ENCODE assay signal across 8 cellular contexts in genomic region chr4:170025523-170026252, GRCh38. TPM values are rescaled to one million over a fixed set of nuclear protein-coding genes. Genes with fewer than 3 reads are reported as not detected.
A peak's percentile ranks its signal among the peaks of the same experiment; 100 is the strongest.
DNase-seq lines count a peak whose midpoint lies in the region; TF ChIP-seq lines count a peak whose summit lies in the region.

No MANE protein-coding gene starts in this region.

- no peak for TF ChIP-seq CTCF in left ventricle myocardium inferior (IDR thresholded peaks at IDR 0.05; ENCODE audit: borderline replicate concordance)
- no peak for TF ChIP-seq CTCF in prostate gland (IDR thresholded peaks at IDR 0.05)

- no peak overlapping the region; the same call in 1 of the 2 replicates for H3K27ac ChIP-seq in HUES6 (ENCODE audit: low read depth, low read length)
- peak overlapping the region; percentile 93 for H3K27ac ChIP-seq in left ventricle myocardium inferior (replicated peaks)
- H3K27ac ChIP-seq in prostate gland: peak overlapping the region; percentile 38 to 87

- H3K9ac ChIP-seq in HUES6 (ENCODE audit: low read length): peak overlapping the region; percentile 88

- H3K27me3 ChIP-seq in HUES6 (ENCODE audit: control insufficient read depth, insufficient read depth, low read length) (peaks cover 33% of the 10 kb centered on the region), left ventricle myocardium inferior (ENCODE audit: low read depth) (no peaks in the 10 kb centered on the region), prostate gland (replicated peaks; ENCODE audit: insufficient read depth) (no peaks in the 10 kb centered on the region)

- H3K4me3 ChIP-seq in HUES6 (ENCODE audit: low read depth, low read length) (peak overlapping the region; percentile 97), left ventricle myocardium inferior (peak overlapping the region; percentile 99), prostate gland (peak overlapping the region; percentile 77 to 89)

- H3K9me3 ChIP-seq in HUES6 (ENCODE audit: control insufficient read depth, insufficient read depth, low read depth, low read length) (no peaks in the 10 kb centered on the region), left ventricle myocardium inferior (replicated peaks) (no peaks in the 10 kb centered on the region), prostate gland (no peaks in the 10 kb centered on the region)

- peak; percentile 24 for DNase-seq in activated naive CD4-positive, alpha-beta T cell treated with anti-CD3 and anti-CD28 coated beads, Interleukin-2, amount 50 U/mL, for 16 hours
- DNase-seq in left ventricle myocardium inferior (no peak), prostate gland (ENCODE audit: low spot score) (peak; percentile 8), NCI-H2081 treated with DMSO at 0.1 percent for 48 hours (lab: John Stamatoyannopoulos, UW) (no peak), NCI-H524 (lab: John Stamatoyannopoulos, UW) (no peak), NCI-H187 (lab: John Stamatoyannopoulos, UW) (no peak), NCI-H146 (lab: John Stamatoyannopoulos, UW) (no peak)

- no peak for TF ChIP-seq POLR2A in prostate gland (IDR thresholded peaks at IDR 0.05)

- 7% methylated on average over 53 of the region's 74 CpGs for WGBS in prostate gland

- H3K36me3 ChIP-seq in HUES6 (ENCODE audit: control insufficient read depth, insufficient read depth, low read length) (peaks cover 15% of the 10 kb centered on the region; the same call in 1 of the 2 replicates), left ventricle myocardium inferior (no peaks in the 10 kb centered on the region), prostate gland (no peaks in the 10 kb centered on the region)

- intact Hi-C loops in left ventricle myocardium inferior (cut with micrococcal nuclease): loop anchor here (10.0 kb wide), 1 partner anchor 411 kb away; the partner anchor contains the start of gene NEK1
- intact Hi-C loops in prostate gland (cut with DNase I): loop anchor here (10.0 kb wide), 1 partner anchor 401 kb away; the partner anchor contains the start of gene CLCN3

- H3K4me1 ChIP-seq in HUES6 (ENCODE audit: control insufficient read depth, insufficient read depth, low read length) (no peaks in the 10 kb centered on the region), left ventricle myocardium inferior (peaks cover 21% of the 10 kb centered on the region), prostate gland (replicated peaks) (no peaks in the 10 kb centered on the region)

RNA-seq across cellular contexts. Expression of gene MFAP3L, which starts 0.5 kb away (rescaled TPM):
- 3.1 TPM for total RNA-seq in left ventricle myocardium inferior
- 10 to 100 TPM; 10.0 to 32.2 TPM for total RNA-seq in prostate gland

Comparison
In these comparisons a context has a peak if more than half of its experiments do, and no peak if none do; other contexts are left out.
1. DNase-seq: peak in activated naive CD4-positive, alpha-beta T cell treated with anti-CD3 and anti-CD28 coated beads, Interleukin-2, amount 50 U/mL, for 16 hours (single experiment) and prostate gland (single experiment); none in left ventricle myocardium inferior (single experiment), NCI-H2081 treated with DMSO at 0.1 percent for 48 hours (single experiment), NCI-H524 (0 of 2), NCI-H187 (0 of 2) and NCI-H146 (single experiment).
2. Peak in every context shown above with its lines, with median percentiles within 50 percentile points of each other: H3K4me3 ChIP-seq.